Comparison of ENCODE assay signal across 1 cellular context in the genomic region with DNA sequence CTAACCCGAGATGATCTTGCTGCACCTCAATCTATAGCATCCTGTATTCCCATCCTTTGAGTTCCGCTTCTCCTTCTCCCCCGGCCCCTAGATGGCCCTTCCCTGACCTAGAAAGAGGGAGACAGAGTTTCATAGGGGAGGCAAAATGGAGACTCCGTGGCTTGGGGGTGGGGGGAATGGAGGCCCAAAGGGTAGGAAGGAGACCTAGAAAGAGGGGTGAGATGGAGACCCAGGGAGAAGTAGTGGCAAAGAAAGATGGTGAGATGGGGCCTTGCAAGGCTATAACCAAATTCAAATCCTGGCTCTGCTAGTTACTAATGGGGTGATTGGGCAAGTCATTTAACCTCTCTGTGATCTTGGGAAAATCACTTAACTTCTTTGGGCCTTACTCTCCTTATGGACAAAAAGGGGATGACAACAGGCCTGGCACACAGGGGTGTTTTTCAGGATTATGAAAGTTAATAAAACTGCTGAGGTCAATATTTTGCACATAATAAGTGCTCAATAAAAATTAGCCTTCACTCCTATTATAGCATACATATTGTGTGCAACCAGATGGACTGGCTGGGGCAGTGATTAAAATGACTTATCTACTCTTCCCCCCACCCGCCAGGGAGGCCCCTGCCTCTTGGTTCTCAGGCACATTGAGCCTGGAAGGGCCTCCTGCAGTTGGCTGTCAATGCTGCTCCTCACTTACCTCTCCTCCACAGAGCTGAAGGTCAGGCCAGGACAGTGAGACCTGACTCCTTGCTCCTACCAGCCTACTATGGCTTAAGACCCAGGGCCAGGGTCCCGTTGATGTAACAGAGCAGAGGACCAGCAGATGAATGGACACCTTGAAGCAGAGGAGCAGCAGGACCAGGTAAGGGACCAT.
TF ChIP-seq lines count a peak whose summit lies in the region.

No MANE protein-coding gene starts in this region.

TF ChIP-seq in K562, 482 proteins besides CTCF, POLR2A, EP300 and RAD21 (continued from another document and continues in another):
- TF ChIP-seq NKRF (IDR thresholded peaks at IDR 0.05; ENCODE audit: borderline replicate concordance) (peak; percentile 76), HNRNPLL (IDR thresholded peaks at IDR 0.05; ENCODE audit: low read depth, low read length, poor library complexity, severe bottlenecking) (no peak), HNRNPH1 (optimal IDR thresholded peaks at IDR 0.05; ENCODE audit: low read depth, low read length) (no peak), MEF2A (IDR thresholded peaks at IDR 0.05; ENCODE audit: control insufficient read depth, low read depth, low read length) (no peak), DDX20 (tag; IDR thresholded peaks at IDR 0.05; ENCODE audit: low read depth) (no peak), PCBP2 (IDR thresholded peaks at IDR 0.05; ENCODE audit: low read depth, low read length, poor library complexity, severe bottlenecking) (no peak), NRF1 (conservative IDR thresholded peaks at IDR 0.05 in 1 of 2, IDR thresholded peaks at IDR 0.05 in 1 of 2) (no peak), CHD2 (IDR thresholded peaks at IDR 0.05; ENCODE audit: low read depth, low read length) (no peak), LARP7 (IDR thresholded peaks at IDR 0.05) (peak; percentile 63; the same call in 1 of the 2 replicates), RBM22 (IDR thresholded peaks at IDR 0.05; ENCODE audit: low read depth, low read length, poor library complexity, severe bottlenecking) (no peak), TAF15 (IDR thresholded peaks at IDR 0.05; ENCODE audit: low read depth, low read length) (no peak), ZNF584 (CRISPR knock-in tag; IDR thresholded peaks at IDR 0.05; ENCODE audit: low read depth) (0 out of 2 replicates have a peak, but pooled peaks have one; percentile 29), HDAC2 (IDR thresholded peaks at IDR 0.05) (peak; percentile 99), BACH1 (tag; IDR thresholded peaks at IDR 0.05) (no peak), HDAC1 (IDR thresholded peaks at IDR 0.05) (peak; percentile 54 to 78; a peak in 2 of 4 replicates), ZNF830 (CRISPR knock-in tag; IDR thresholded peaks at IDR 0.05) (peak; percentile 84; the same call in 1 of the 2 replicates), HMG20A (CRISPR knock-in tag; conservative IDR thresholded peaks at IDR 0.05) (no peak), RB1 (IDR thresholded peaks at IDR 0.05; ENCODE audit: low read depth) (no peak), ZFP36 (IDR thresholded peaks at IDR 0.05; ENCODE audit: low read depth, low read length, partially characterized antibody) (no peak), DACH1 (IDR thresholded peaks at IDR 0.05; ENCODE audit: partially characterized antibody) (peak; percentile 5), XRCC4 (IDR thresholded peaks at IDR 0.05; ENCODE audit: extremely low read depth, insufficient read depth, insufficient read length) (no peak), SMARCA5 (IDR thresholded peaks at IDR 0.05) (peak; percentile 100), HEY1 (CRISPR knock-in tag; IDR thresholded peaks at IDR 0.05; ENCODE audit: borderline replicate concordance) (0 out of 2 replicates have a peak, but pooled peaks have one; percentile 77), ZNF639 (CRISPR knock-in tag; conservative IDR thresholded peaks at IDR 0.05 in 1 of 2, IDR thresholded peaks at IDR 0.05 in 1 of 2) (no peak), ZZZ3 (IDR thresholded peaks at IDR 0.05) (no peak), TSC22D4 (tag; IDR thresholded peaks at IDR 0.05) (no peak), THRAP3 (IDR thresholded peaks at IDR 0.05; ENCODE audit: borderline replicate concordance) (peak; percentile 85; the same call in 1 of the 2 replicates), NR3C1 (CRISPR knock-in tag; IDR thresholded peaks at IDR 0.05) (no peak), E2F1 (CRISPR knock-in tag; IDR thresholded peaks at IDR 0.05) (no peak), TOE1 (IDR thresholded peaks at IDR 0.05; ENCODE audit: borderline replicate concordance) (0 out of 2 replicates have a peak, but pooled peaks have one; percentile 27), TOE1 (CRISPR knock-in tag; IDR thresholded peaks at IDR 0.05; ENCODE audit: borderline replicate concordance, low read depth) (no peak), HNRNPL (IDR thresholded peaks at IDR 0.05; ENCODE audit: low read depth, low read length) (no peak), CBFB (CRISPR knock-in tag; IDR thresholded peaks at IDR 0.05) (no peak), JUNB (CRISPR knock-in tag; conservative IDR thresholded peaks at IDR 0.05) (no peak), SPI1 (IDR thresholded peaks at IDR 0.05; ENCODE audit: borderline replicate concordance, low read depth, low read length) (no peak), ARNT (IDR thresholded peaks at IDR 0.05) (peak in 1 of 2 experiments; percentile 50; a peak in 1 of 4 replicates), FOXA3 (CRISPR knock-in tag; conservative IDR thresholded peaks at IDR 0.05 in 1 of 2, IDR thresholded peaks at IDR 0.05 in 1 of 2) (no peak), CBFA2T3 (IDR thresholded peaks at IDR 0.05) (peak; percentile 45; the same call in 1 of the 2 replicates), GTF2F1 (IDR thresholded peaks at IDR 0.05; ENCODE audit: low read depth, low read length) (no peak), ZNF316 (IDR thresholded peaks at IDR 0.05) (peak; percentile 75), TBP (optimal IDR thresholded peaks at IDR 0.05; ENCODE audit: low read depth, low read length) (no peak), PHF21A (IDR thresholded peaks at IDR 0.05; ENCODE audit: borderline replicate concordance, low read depth) (no peak), ESRRA (IDR thresholded peaks at IDR 0.05; ENCODE audit: borderline replicate concordance, low read depth) (no peak), FOXM1 (IDR thresholded peaks at IDR 0.05; ENCODE audit: low read depth) (0 out of 2 replicates have a peak, but pooled peaks have one; percentile 3), FOXM1 (CRISPR knock-in tag; IDR thresholded peaks at IDR 0.05; ENCODE audit: low read depth) (no peak), ZNF140 (CRISPR knock-in tag; IDR thresholded peaks at IDR 0.05) (no peak), ATF7 (IDR thresholded peaks at IDR 0.05) (no peak)
- TF ChIP-seq, protein P1, sequence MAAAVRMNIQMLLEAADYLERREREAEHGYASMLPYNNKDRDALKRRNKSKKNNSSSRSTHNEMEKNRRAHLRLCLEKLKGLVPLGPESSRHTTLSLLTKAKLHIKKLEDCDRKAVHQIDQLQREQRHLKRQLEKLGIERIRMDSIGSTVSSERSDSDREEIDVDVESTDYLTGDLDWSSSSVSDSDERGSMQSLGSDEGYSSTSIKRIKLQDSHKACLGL (CRISPR knock-in tag; IDR thresholded peaks at IDR 0.05; ENCODE audit: borderline replicate concordance, poor library complexity, severe bottlenecking): no peak
- TF ChIP-seq, protein P2, sequence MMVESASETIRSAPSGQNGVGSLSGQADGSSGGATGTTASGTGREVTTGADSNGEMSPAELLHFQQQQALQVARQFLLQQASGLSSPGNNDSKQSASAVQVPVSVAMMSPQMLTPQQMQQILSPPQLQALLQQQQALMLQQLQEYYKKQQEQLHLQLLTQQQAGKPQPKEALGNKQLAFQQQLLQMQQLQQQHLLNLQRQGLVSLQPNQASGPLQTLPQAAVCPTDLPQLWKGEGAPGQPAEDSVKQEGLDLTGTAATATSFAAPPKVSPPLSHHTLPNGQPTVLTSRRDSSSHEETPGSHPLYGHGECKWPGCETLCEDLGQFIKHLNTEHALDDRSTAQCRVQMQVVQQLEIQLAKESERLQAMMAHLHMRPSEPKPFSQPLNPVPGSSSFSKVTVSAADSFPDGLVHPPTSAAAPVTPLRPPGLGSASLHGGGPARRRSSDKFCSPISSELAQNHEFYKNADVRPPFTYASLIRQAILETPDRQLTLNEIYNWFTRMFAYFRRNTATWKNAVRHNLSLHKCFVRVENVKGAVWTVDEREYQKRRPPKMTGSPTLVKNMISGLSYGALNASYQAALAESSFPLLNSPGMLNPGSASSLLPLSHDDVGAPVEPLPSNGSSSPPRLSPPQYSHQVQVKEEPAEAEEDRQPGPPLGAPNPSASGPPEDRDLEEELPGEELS (CRISPR knock-in tag; IDR thresholded peaks at IDR 0.05; ENCODE audit: borderline replicate concordance): no peak
- TF ChIP-seq, protein P3, sequence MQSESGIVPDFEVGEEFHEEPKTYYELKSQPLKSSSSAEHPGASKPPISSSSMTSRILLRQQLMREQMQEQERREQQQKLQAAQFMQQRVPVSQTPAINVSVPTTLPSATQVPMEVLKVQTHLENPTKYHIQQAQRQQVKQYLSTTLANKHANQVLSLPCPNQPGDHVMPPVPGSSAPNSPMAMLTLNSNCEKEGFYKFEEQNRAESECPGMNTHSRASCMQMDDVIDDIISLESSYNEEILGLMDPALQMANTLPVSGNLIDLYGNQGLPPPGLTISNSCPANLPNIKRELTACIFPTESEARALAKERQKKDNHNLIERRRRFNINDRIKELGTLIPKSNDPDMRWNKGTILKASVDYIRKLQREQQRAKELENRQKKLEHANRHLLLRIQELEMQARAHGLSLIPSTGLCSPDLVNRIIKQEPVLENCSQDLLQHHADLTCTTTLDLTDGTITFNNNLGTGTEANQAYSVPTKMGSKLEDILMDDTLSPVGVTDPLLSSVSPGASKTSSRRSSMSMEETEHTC (IDR thresholded peaks at IDR 0.05): no peak
- TF ChIP-seq, protein P4, sequence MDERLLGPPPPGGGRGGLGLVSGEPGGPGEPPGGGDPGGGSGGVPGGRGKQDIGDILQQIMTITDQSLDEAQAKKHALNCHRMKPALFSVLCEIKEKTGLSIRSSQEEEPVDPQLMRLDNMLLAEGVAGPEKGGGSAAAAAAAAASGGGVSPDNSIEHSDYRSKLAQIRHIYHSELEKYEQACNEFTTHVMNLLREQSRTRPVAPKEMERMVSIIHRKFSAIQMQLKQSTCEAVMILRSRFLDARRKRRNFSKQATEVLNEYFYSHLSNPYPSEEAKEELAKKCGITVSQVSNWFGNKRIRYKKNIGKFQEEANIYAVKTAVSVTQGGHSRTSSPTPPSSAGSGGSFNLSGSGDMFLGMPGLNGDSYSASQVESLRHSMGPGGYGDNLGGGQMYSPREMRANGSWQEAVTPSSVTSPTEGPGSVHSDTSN (CRISPR knock-in tag; IDR thresholded peaks at IDR 0.05; ENCODE audit: low read depth): no peak
- TF ChIP-seq, protein P4 (tag; conservative IDR thresholded peaks at IDR 0.05; ENCODE audit: low read depth): no peak
- TF ChIP-seq, protein P5, sequence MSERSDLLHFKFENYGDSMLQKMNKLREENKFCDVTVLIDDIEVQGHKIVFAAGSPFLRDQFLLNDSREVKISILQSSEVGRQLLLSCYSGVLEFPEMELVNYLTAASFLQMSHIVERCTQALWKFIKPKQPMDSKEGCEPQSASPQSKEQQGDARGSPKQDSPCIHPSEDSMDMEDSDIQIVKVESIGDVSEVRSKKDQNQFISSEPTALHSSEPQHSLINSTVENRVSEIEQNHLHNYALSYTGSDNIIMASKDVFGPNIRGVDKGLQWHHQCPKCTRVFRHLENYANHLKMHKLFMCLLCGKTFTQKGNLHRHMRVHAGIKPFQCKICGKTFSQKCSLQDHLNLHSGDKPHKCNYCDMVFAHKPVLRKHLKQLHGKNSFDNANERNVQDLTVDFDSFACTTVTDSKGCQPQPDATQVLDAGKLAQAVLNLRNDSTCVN (CRISPR knock-in tag; IDR thresholded peaks at IDR 0.05): peak; percentile 58; the same call in 1 of the 2 replicates
- TF ChIP-seq, protein P6, sequence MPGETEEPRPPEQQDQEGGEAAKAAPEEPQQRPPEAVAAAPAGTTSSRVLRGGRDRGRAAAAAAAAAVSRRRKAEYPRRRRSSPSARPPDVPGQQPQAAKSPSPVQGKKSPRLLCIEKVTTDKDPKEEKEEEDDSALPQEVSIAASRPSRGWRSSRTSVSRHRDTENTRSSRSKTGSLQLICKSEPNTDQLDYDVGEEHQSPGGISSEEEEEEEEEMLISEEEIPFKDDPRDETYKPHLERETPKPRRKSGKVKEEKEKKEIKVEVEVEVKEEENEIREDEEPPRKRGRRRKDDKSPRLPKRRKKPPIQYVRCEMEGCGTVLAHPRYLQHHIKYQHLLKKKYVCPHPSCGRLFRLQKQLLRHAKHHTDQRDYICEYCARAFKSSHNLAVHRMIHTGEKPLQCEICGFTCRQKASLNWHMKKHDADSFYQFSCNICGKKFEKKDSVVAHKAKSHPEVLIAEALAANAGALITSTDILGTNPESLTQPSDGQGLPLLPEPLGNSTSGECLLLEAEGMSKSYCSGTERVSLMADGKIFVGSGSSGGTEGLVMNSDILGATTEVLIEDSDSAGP (CRISPR knock-in tag; IDR thresholded peaks at IDR 0.05): no peak
